Comparison of ENCODE assay signal across 8 cellular contexts in genomic region chr11:121655481-121656332, GRCh38.
DNase-seq lines count a peak whose midpoint lies in the region; ATAC-seq lines count a peak whose summit lies in the region.

No MANE protein-coding gene starts in this region.

- H3K4me1 ChIP-seq in HUES48 (ENCODE audit: control insufficient read depth, insufficient read depth, low read length) (peaks cover 38% of the 10 kb centered on the region), muscle layer of colon (ENCODE audit: insufficient read depth, low read length) (peaks cover 28% of the 10 kb centered on the region)

- H3K9me3 ChIP-seq in HUES48 (ENCODE audit: control insufficient read depth, insufficient read depth, low read length) (peaks cover 9% of the 10 kb centered on the region; the same call in 1 of the 2 replicates), muscle layer of colon (ENCODE audit: low read length) (no peaks in the 10 kb centered on the region)

- H3K27ac ChIP-seq in HUES48 (ENCODE audit: low read depth, low read length), result peak overlapping the region; percentile 79
- H3K27ac ChIP-seq in muscle layer of colon (ENCODE audit: low read depth, low read length), result peak overlapping the region; percentile 86

- H3K36me3 ChIP-seq in HUES48 (ENCODE audit: control insufficient read depth, insufficient read depth, low read length), result no peaks in the 10 kb centered on the region
- H3K36me3 ChIP-seq in muscle layer of colon (ENCODE audit: insufficient read depth, low read length), result no peaks in the 10 kb centered on the region

- H3K27me3 ChIP-seq in HUES48 (ENCODE audit: control insufficient read depth, insufficient read depth, low read length) (peaks cover 8% of the 10 kb centered on the region; the same call in 1 of the 2 replicates), muscle layer of colon (ENCODE audit: control insufficient read depth in 1 of 2, insufficient read depth in 2 of 2, low read length in 2 of 2) (no peaks in the 10 kb centered on the region)

- H3K9ac ChIP-seq in HUES48 (ENCODE audit: low read depth, low read length), result peak overlapping the region; percentile 75
- H3K9ac ChIP-seq in muscle layer of colon (ENCODE audit: low read length), result peak overlapping the region; percentile 62

- peak; percentile 93 for ATAC-seq in GM21423 (IDR thresholded peaks at IDR 0.05; ENCODE audit: unreplicated experiment)
- peak; percentile 95 for ATAC-seq in esophagus mucosa

- peak overlapping the region; percentile 66 for H3K4me3 ChIP-seq in HUES48 (ENCODE audit: low read depth, low read length)
- H3K4me3 ChIP-seq in muscle layer of colon (ENCODE audit: low read depth in 1 of 2, low read length in 2 of 2), result peak overlapping the region; percentile 44 to 75

- DNase-seq in D341Med (ENCODE audit: low spot score), result peak; percentile 90
- peak; percentile 16 for DNase-seq in OCI-M2 (lab: John Stamatoyannopoulos, UW; ENCODE audit: unreplicated experiment)
- DNase-seq in activated T-cell treated with anti-CD3 and anti-CD28 coated beads, Interleukin-2, amount 50 U/mL, for 48 hours, result peak; percentile 82 to 85
- DNase-seq in stimulated activated CD8-positive, alpha-beta memory T cell treated with anti-CD3 and anti-CD28 coated beads, Interleukin-7, amount 100 ng/mL, for 1 hour (ENCODE audit: low read depth in 2 of 2), result peak; percentile 30 to 31

Comparison
In these comparisons a context has a peak if more than half of its experiments do, and no peak if none do; other contexts are left out.
1. Peak in every context shown above with its lines: DNase-seq, ATAC-seq, H3K4me3 ChIP-seq and H3K27ac ChIP-seq.
2. DNase-seq: peak in every context shown above with its lines; median percentile 90 in D341Med; 84 in activated T-cell treated with anti-CD3 and anti-CD28 coated beads, Interleukin-2, amount 50 U/mL, for 48 hours; 30 in stimulated activated CD8-positive, alpha-beta memory T cell treated with anti-CD3 and anti-CD28 coated beads, Interleukin-7, amount 100 ng/mL, for 1 hour; 16 in OCI-M2.